14 cellular contexts compared by ENCODE assay signal in genomic region chr14:105472496-105472991, GRCh38. TPM values are rescaled to one million over a fixed set of nuclear protein-coding genes. Genes with fewer than 3 reads are reported as not detected.
DNase-seq lines count a peak whose midpoint lies in the region; TF ChIP-seq lines count a peak whose summit lies in the region.
"Had no signal": no experiment of that assay in that cellular context is flagged by ENCODE, and none has a peak within 500 bp of the region (broad histone marks: within the 10 kb centered on the region; RNA-seq: fewer than 3 reads in every experiment).

No MANE protein-coding gene starts in this region.

- H3K36me3 ChIP-seq in kidney epithelial cell (ENCODE audit: control insufficient read depth, insufficient read depth, low read length) = no peaks in the 10 kb centered on the region
- peaks cover 5 to 35% (median 26%) of the 10 kb centered on the region in 4 donors for H3K36me3 ChIP-seq in stomach
- H3K36me3 ChIP-seq: gastrocnemius medialis had no signal

- no peak overlapping the region for H3K4me3 Mint-ChIP-seq in glutamatergic neuron (ENCODE audit: unreplicated experiment)
- H3K4me3 Mint-ChIP-seq: activated naive CD8-positive, alpha-beta T cell treated with anti-CD3 and anti-CD28 coated beads for 36 hours had no signal

- H3K27ac ChIP-seq in caudate nucleus (ENCODE audit: low read depth, low read length) (peak overlapping the region; percentile 83), stomach (peak overlapping the region; percentile 25 to 90 (median 77))

- 34 to 85% (median 36%) methylated on average over 5 to 12 of the region's 12 CpGs for WGBS in stomach, 5 donors

- H3K4me1 Mint-ChIP-seq in glutamatergic neuron (ENCODE audit: low read depth, unreplicated experiment) = no peaks in the 10 kb centered on the region

- H3K4me3 ChIP-seq in kidney epithelial cell (ENCODE audit: low read depth, low read length) (no peak overlapping the region), stomach (peak overlapping the region in 1 of 4 donors; percentile 3)
- H3K4me3 ChIP-seq: gastrocnemius medialis had no signal

- H3K4me1 ChIP-seq in stomach = peaks cover 65 to 95% (median 87%) of the 10 kb centered on the region in 4 donors

- TF ChIP-seq CTCF in kidney epithelial cell (IDR thresholded peaks at IDR 0.05; ENCODE audit: insufficient read depth, low read length, poor library complexity, severe bottlenecking) = peak; percentile 7
- TF ChIP-seq CTCF in stomach (IDR thresholded peaks at IDR 0.05) = peak in 1 of 7 experiments; percentile 21
- no peak for TF ChIP-seq CTCF in glutamatergic neuron (IDR thresholded peaks at IDR 0.05; ENCODE audit: partially characterized antibody, unreplicated experiment)

- DNase-seq in HT-29 (ENCODE audit: low spot score) = peak; percentile 78
- peak in 1 of 61 donors; percentile 12 for DNase-seq in caudate nucleus (lab: John Stamatoyannopoulos, UW)
- no peak for DNase-seq in kidney epithelial cell (ENCODE audit: low read depth)
- peak; percentile 71 for DNase-seq in stomach
- DNase-seq in AML-193 (lab: John Stamatoyannopoulos, UW) = no peak
- DNase-seq in cerebellum (ENCODE audit: low spot score) = no peak
- DNase-seq in activated CD8-positive, alpha-beta memory T cell treated with anti-CD3 and anti-CD28 coated beads, Interleukin-2, amount 50 U/mL, for 4 hours = no peak
- no peak for DNase-seq in glutamatergic neuron
- DNase-seq: activated naive CD8-positive, alpha-beta T cell treated with anti-CD3 and anti-CD28 coated beads for 36 hours; CD4-positive, alpha-beta T cell; gastrocnemius medialis; stimulated activated CD4-positive, alpha-beta T cell treated with anti-CD3 and anti-CD28 coated beads, Interleukin-4, amount 100 ng/mL, for 1 hour; stimulated activated naive CD4-positive, alpha-beta T cell had no signal

- H3K27me3 Mint-ChIP-seq in glutamatergic neuron (ENCODE audit: unreplicated experiment) = peaks cover 5% of the 10 kb centered on the region
- H3K27me3 Mint-ChIP-seq: CD4-positive, alpha-beta T cell had no signal

- H3K36me3 Mint-ChIP-seq in glutamatergic neuron (ENCODE audit: unreplicated experiment) = no peaks in the 10 kb centered on the region
- H3K36me3 Mint-ChIP-seq: activated naive CD8-positive, alpha-beta T cell treated with anti-CD3 and anti-CD28 coated beads for 36 hours had no signal

- no peak for TF ChIP-seq POLR2A in stomach (IDR thresholded peaks at IDR 0.05)

- no peak overlapping the region for H3K27ac Mint-ChIP-seq in glutamatergic neuron (ENCODE audit: unreplicated experiment)
- H3K27ac Mint-ChIP-seq: activated naive CD8-positive, alpha-beta T cell treated with anti-CD3 and anti-CD28 coated beads for 36 hours; CD4-positive, alpha-beta T cell; progenitor cell of endocrine pancreas had no signal

- H3K9me3 Mint-ChIP-seq in glutamatergic neuron (ENCODE audit: unreplicated experiment) = peaks cover 3% of the 10 kb centered on the region
- H3K9me3 Mint-ChIP-seq: CD4-positive, alpha-beta T cell had no signal

- H3K9me3 ChIP-seq in stomach = no peaks in the 10 kb centered on the region
- H3K9me3 ChIP-seq: gastrocnemius medialis had no signal

- no peaks in the 10 kb centered on the region for H3K27me3 ChIP-seq in kidney epithelial cell (ENCODE audit: control insufficient read depth, insufficient read depth, low read length)
- peaks cover 0 to 43% (median 0%) of the 10 kb centered on the region in 3 donors for H3K27me3 ChIP-seq in stomach

- TF ChIP-seq EP300 in stomach (IDR thresholded peaks at IDR 0.05) = no peak

- intact Hi-C loops in stomach (cut with DNase I; ENCODE audit: low total_unique reads) = no loop called here

RNA-seq across cellular contexts. Expression of gene CRIP2, which starts 2.1 kb away (rescaled TPM):
- 267 and 274 TPM in 2 replicates for total RNA-seq in HT-29 (2014; rRNA removed; shearing (Covaris generic))
- total RNA-seq in kidney epithelial cell = 101 and 128 TPM in 2 replicates
- total RNA-seq in stomach = 100 to 1,000 TPM in 1 of 5 donors, 10 to 100 TPM in 4; 36.0 to 135 (median 72.7) TPM
- 100 to 1,000 TPM in 1 of 3 donors, 10 to 100 TPM in 2; 68.5 to 127 (median 94.7) TPM for polyA plus RNA-seq in stomach
- total RNA-seq in cerebellum = 49.7 TPM
- 78.5 TPM for total RNA-seq in glutamatergic neuron (ENCODE audit: unreplicated experiment)

RNA-seq across cellular contexts. Expression of gene CRIP1, which starts 14.1 kb away (rescaled TPM):
- 667 and 791 TPM in 2 replicates for total RNA-seq in HT-29 (2014; rRNA removed; shearing (Covaris generic))
- total RNA-seq in kidney epithelial cell (2.0 and 11.1 TPM in 2 replicates), stomach (10 to 100 TPM in 3 of 5 donors, 1 to 10 TPM in 1, not detected in 1; 3.5 to 95.0 (median 23.9) TPM), cerebellum (0.73 TPM), glutamatergic neuron (ENCODE audit: unreplicated experiment) (49.3 TPM)
- polyA plus RNA-seq in stomach = 100 to 1,000 TPM in 1 of 3 donors, 10 to 100 TPM in 2; 60.1 to 149 (median 99.0) TPM

RNA-seq across cellular contexts. Expression of gene TEDC1, which starts 18.5 kb away (rescaled TPM):
- total RNA-seq in HT-29 (2014; rRNA removed; shearing (Covaris generic)) = 112 and 140 TPM in 2 replicates
- total RNA-seq in kidney epithelial cell (7.1 and 7.5 TPM in 2 replicates), stomach (100 to 1,000 TPM in 1 of 5 donors, 10 to 100 TPM in 2, 1 to 10 TPM in 2; 3.0 to 167 (median 44.9) TPM), cerebellum (6.8 TPM), glutamatergic neuron (ENCODE audit: unreplicated experiment) (13.8 TPM)
- polyA plus RNA-seq in stomach = 10 to 100 TPM; 13.8 to 18.8 (median 17.1) TPM

RNA-seq across cellular contexts. Expression of gene MTA1, which starts 52.9 kb away (rescaled TPM):
- total RNA-seq in HT-29 (2014; rRNA removed; shearing (Covaris generic)) = 120 and 136 TPM in 2 replicates
- 68.3 and 75.0 TPM in 2 replicates for total RNA-seq in kidney epithelial cell
- total RNA-seq in stomach = 100 to 1,000 TPM in 2 of 5 donors, 10 to 100 TPM in 3; 49.8 to 183 (median 85.5) TPM
- polyA plus RNA-seq in stomach = 10 to 100 TPM; 24.9 to 57.1 (median 40.3) TPM
- 58.1 TPM for total RNA-seq in cerebellum
- total RNA-seq in glutamatergic neuron (ENCODE audit: unreplicated experiment) = 261 TPM

RNA-seq across cellular contexts. Expression of gene TMEM121, which starts 53.8 kb away (rescaled TPM):
- total RNA-seq in HT-29 (2014; rRNA removed; shearing (Covaris generic)) = 0.31 and 0.65 TPM in 2 replicates
- total RNA-seq in kidney epithelial cell = 10.1 and 13.4 TPM in 2 replicates
- 1 to 10 TPM in 4 of 5 donors, not detected in 1; 1.3 to 8.2 (median 2.1) TPM for total RNA-seq in stomach
- 1 to 10 TPM in 2 of 3 donors, under 1 TPM in 1; 0.93 to 4.2 (median 1.2) TPM for polyA plus RNA-seq in stomach
- 12.5 TPM for total RNA-seq in cerebellum
- total RNA-seq in glutamatergic neuron (ENCODE audit: unreplicated experiment) = 2.7 TPM

Comparison
In these comparisons a context has a peak if more than half of its experiments do, and no peak if none do; other contexts are left out.
1. DNase-seq: peak in HT-29 (single experiment) and stomach (single experiment); none in kidney epithelial cell (single experiment), AML-193 (0 of 2), cerebellum (single experiment), activated CD8-positive, alpha-beta memory T cell treated with anti-CD3 and anti-CD28 coated beads, Interleukin-2, amount 50 U/mL, for 4 hours (single experiment) and glutamatergic neuron (single experiment).